ENCODE assay signal across 20 cellular contexts in the genomic region with DNA sequence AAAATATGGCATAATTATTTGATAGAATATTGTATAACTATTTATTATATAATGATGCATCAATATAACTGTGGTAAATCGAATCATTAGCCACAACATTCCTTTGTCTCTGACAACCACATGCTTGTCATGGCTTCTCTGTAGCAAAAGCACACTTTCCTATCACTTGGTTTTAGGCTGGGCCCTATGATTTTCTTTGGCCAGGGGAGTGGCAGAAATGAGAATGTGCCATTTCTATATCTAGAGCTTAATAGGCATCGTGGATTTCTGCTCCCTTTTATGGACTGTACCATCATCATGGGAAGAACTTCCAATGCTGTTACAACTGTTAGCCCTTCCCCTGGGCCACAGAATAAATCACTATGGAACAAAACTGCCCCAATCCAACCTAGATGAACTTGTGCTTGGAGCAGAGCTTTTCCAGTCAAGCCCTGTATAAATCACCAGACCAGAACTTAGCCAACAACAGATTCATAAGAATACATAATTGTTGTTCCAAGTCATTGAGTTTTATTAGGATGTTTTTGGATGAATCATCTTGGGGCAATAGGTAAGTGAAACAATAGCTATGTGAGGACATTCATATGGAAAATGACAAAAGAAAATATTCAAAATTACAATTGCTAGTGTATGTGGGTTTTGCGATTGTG.
DNase-seq lines count a peak whose midpoint lies in the region; ATAC-seq, FAIRE-seq and TF ChIP-seq lines count a peak whose summit lies in the region.
"Had no signal": no experiment of that assay in that cellular context is flagged by ENCODE, and none has a peak within 500 bp of the region (broad histone marks: within the 10 kb centered on the region; RNA-seq: fewer than 3 reads in every experiment).

No MANE protein-coding gene starts in this region.

- TF ChIP-seq POLR2A in GM12892 (IDR thresholded peaks at IDR 0.05; ENCODE audit: low read depth, low read length): no peak

- DNase-seq in Daoy (ENCODE audit: low read depth) (peak; percentile 2), astrocyte (ENCODE audit: low read depth) (peak; percentile 12), foreskin keratinocyte (peak in 1 of 2 donors; percentile 34), urothelium cell line (ENCODE audit: low spot score) (peak; percentile 4), occipital lobe (lab: John Stamatoyannopoulos, UW) (no peak), GM12892 (ENCODE audit: insufficient read length) (no peak), COLO668 (lab: John Stamatoyannopoulos, UW; ENCODE audit: unreplicated experiment) (no peak)
- DNase-seq: CD4-positive, CD25-positive, alpha-beta regulatory T cell; COR-L47; DND-41; KG1; NCI-H1092 treated with DMSO at 0.1 percent for 48 hours; NCI-H146; NCI-H2029; NCI-H2171 treated with DMSO at 0.1 percent for 48 hours; OCI-M1; SHP77 had no signal

- no peak overlapping the region for H3K27ac Mint-ChIP-seq in astrocyte (ENCODE audit: unreplicated experiment)
- H3K27ac Mint-ChIP-seq: CD4-positive, CD25-positive, alpha-beta regulatory T cell had no signal

- no peak overlapping the region for H2AFZ ChIP-seq in astrocyte (ENCODE audit: low read depth, low read length)

- no peaks in the 10 kb centered on the region for H3K27me3 ChIP-seq in astrocyte (ENCODE audit: insufficient read depth, low read length)
- no peaks in the 10 kb centered on the region for H3K27me3 ChIP-seq in foreskin keratinocyte

- no peaks in the 10 kb centered on the region for H3K36me3 ChIP-seq in astrocyte (ENCODE audit: insufficient read depth, low read length)

- H3K4me3 Mint-ChIP-seq in astrocyte (ENCODE audit: unreplicated experiment): no peak overlapping the region
- H3K4me3 Mint-ChIP-seq: CD4-positive, CD25-positive, alpha-beta regulatory T cell had no signal

- TF ChIP-seq CTCF in astrocyte (IDR thresholded peaks at IDR 0.05; ENCODE audit: insufficient read depth, low read depth, low read length) (no peak), foreskin keratinocyte (conservative IDR thresholded peaks at IDR 0.05) (no peak)

- no peak overlapping the region for H3K9ac ChIP-seq in astrocyte (ENCODE audit: low read length)

- H4K20me1 ChIP-seq in astrocyte (ENCODE audit: insufficient read depth, low read length): no peaks in the 10 kb centered on the region

- no peaks in the 10 kb centered on the region for H3K4me1 Mint-ChIP-seq in astrocyte (ENCODE audit: low read depth, unreplicated experiment)
- H3K4me1 Mint-ChIP-seq: CD4-positive, CD25-positive, alpha-beta regulatory T cell had no signal

- no peak overlapping the region for H3K27ac ChIP-seq in astrocyte (ENCODE audit: low read depth, low read length)
- H3K27ac ChIP-seq in foreskin keratinocyte: no peak overlapping the region

- H3K4me1 ChIP-seq in astrocyte (ENCODE audit: insufficient read depth, low read length) (no peaks in the 10 kb centered on the region), foreskin keratinocyte (no peaks in the 10 kb centered on the region)

- no peak overlapping the region for H3K4me3 ChIP-seq in astrocyte (ENCODE audit: insufficient read depth, low read depth, low read length)

- no peak for FAIRE-seq in astrocyte (lab: Jason Lieb, UNC)
- no peak for FAIRE-seq in urothelium cell line (lab: Jason Lieb, UNC)
- no peak for FAIRE-seq in GM12892 (lab: Jason Lieb, UNC)
- FAIRE-seq: G401.6, GM18507, HTR-8/SVneo had no signal

- H3K27me3 Mint-ChIP-seq in astrocyte (ENCODE audit: low read depth, unreplicated experiment): no peaks in the 10 kb centered on the region
- H3K27me3 Mint-ChIP-seq: CD4-positive, CD25-positive, alpha-beta regulatory T cell had no signal

- H3K9me3 ChIP-seq in astrocyte (ENCODE audit: insufficient read depth, low read depth, low read length): no peaks in the 10 kb centered on the region

- H3K36me3 Mint-ChIP-seq in astrocyte (ENCODE audit: low read depth, unreplicated experiment): no peaks in the 10 kb centered on the region
- H3K36me3 Mint-ChIP-seq: CD4-positive, CD25-positive, alpha-beta regulatory T cell had no signal

- no peaks in the 10 kb centered on the region for H3K79me2 ChIP-seq in astrocyte (ENCODE audit: insufficient read depth, low read length)

- no peak overlapping the region for H3K4me2 ChIP-seq in astrocyte (ENCODE audit: low read length)

- peak; percentile 21 for ATAC-seq in foreskin keratinocyte

- no peaks in the 10 kb centered on the region for H3K9me3 Mint-ChIP-seq in astrocyte (ENCODE audit: unreplicated experiment)

Comparison
In these comparisons a context has a peak if more than half of its experiments do, and no peak if none do; other contexts are left out.
1. DNase-seq: peak in Daoy (single experiment), astrocyte (single experiment) and urothelium cell line (single experiment); none in occipital lobe (single experiment), GM12892 (single experiment) and COLO668 (single experiment).